In the genomic region with DNA sequence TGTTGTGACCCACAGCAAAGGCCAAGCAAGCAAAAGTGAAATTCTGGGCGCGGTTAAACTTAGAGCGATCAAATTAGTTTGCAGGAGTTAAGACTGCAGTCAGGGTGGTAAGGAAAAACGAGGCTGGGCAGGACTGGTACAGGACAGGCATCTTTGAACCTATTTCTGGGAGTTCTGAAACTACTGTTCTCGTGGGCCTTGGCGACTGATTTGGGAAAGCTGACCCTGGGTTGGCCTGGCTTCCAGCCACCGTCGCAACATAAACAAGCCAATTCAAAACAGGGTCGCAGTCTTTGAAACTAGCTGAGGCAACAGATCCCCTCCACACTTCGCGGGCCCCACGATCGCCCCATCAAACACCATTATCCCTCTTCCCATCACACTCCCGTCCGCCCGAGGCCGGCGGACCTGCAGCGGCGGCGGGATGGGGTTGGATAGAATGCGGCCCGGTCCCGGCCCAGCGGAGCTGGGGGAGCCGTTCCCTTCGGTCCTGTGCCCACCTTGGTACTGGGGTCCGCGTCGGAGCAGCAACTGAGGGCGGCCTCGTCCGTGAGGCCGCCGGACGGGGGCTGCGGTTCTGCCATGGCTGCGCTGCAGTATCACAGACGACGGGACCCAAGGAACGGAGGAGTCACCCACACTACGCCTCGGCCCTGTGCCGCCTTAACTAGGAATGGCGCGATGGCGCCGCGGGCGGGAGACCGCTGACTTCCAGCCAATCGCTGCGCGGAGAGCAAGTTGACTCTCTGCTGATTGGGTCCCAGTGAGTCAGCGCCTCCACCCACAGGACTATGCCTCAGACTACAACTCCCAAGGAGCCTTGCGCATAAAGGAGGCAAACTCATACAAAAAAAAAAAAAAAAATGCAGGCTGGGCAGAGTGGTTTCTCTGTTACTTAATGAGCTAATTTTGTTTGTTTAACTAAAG, we compare ENCODE assay signal across 8 cellular contexts. TPM values are rescaled to one million over a fixed set of nuclear protein-coding genes. Genes with fewer than 3 reads are reported as not detected.
A peak's percentile ranks its signal among the peaks of the same experiment; 100 is the strongest.
DNase-seq lines count a peak whose midpoint lies in the region; ATAC-seq, FAIRE-seq and TF ChIP-seq lines count a peak whose summit lies in the region.

A gene (minus strand): TSS at position 675 of the 927 bp plus-strand sequence. CDS start 91 bp downstream, at position 584.

- no peak for TF ChIP-seq CTCF in BE2C (IDR thresholded peaks at IDR 0.05; ENCODE audit: low read depth, low read length)

- 0 out of 2 replicates have a peak, but pooled peaks cover 2% of the 10 kb centered on the region for H3K4me1 ChIP-seq in BE2C

- DNase-seq in BE2C: peak; percentile 98
- peak; percentile 92 for DNase-seq in GM19240 (ENCODE audit: insufficient read length, low spot score)
- peak; percentile 95 to 98 for DNase-seq in NCI-H526 (lab: John Stamatoyannopoulos, UW)
- DNase-seq in activated CD4-positive, alpha-beta T cell treated with anti-CD3 and anti-CD28 coated beads for 48 hours: peak; percentile 97
- peak; percentile 97 for DNase-seq in kidney glomerular epithelial cell (lab: John Stamatoyannopoulos, UW)
- DNase-seq in stimulated activated CD4-positive, alpha-beta T cell treated with anti-CD3 and anti-CD28 coated beads, Interleukin-1b, Interleukin-23, amount 100 ng/mL, for 1 hour (ENCODE audit: low read depth in 2 of 2): peak; percentile 81

- H3K9me3 ChIP-seq in BE2C: no peaks in the 10 kb centered on the region

- H3K4me3 ChIP-seq in BE2C (ENCODE audit: low read depth, low read length): peak within 1 kb of the TSS; percentile 87

- no peaks in the 10 kb centered on the region for H3K27me3 ChIP-seq in BE2C

- peaks cover 11% of the 10 kb centered on the region for H3K36me3 ChIP-seq in BE2C

- peak; percentile 45 for FAIRE-seq in colon (lab: Jason Lieb, UNC)

- peak; percentile 99 for ATAC-seq in HG03460 (IDR thresholded peaks at IDR 0.05; ENCODE audit: unreplicated experiment)

RNA-seq across cellular contexts. Expression of the gene that starts here (rescaled TPM):
- 68.3 TPM for polyA plus RNA-seq in BE2C (2012; ENCODE audit: insufficient read depth, insufficient read length, low read depth)

Comparison
In these comparisons a context has a peak if more than half of its experiments do, and no peak if none do; other contexts are left out.
1. Peak in every context shown above with its lines: DNase-seq, ATAC-seq and H3K4me3 ChIP-seq.